27 cellular contexts compared by ENCODE assay signal in genomic region chr6:157193443-157193996, GRCh38.
DNase-seq lines count a peak whose midpoint lies in the region; ATAC-seq and TF ChIP-seq lines count a peak whose summit lies in the region.
"Had no signal": no experiment of that assay in that cellular context is flagged by ENCODE, and none has a peak within 500 bp of the region (broad histone marks: within the 10 kb centered on the region; RNA-seq: fewer than 3 reads in every experiment).

No MANE protein-coding gene starts in this region.

- no peak overlapping the region for H2BK5ac ChIP-seq in trophoblast cell (ENCODE audit: low read depth, low read length, poor library complexity)

- H3K27me3 ChIP-seq in breast epithelium, result no peaks in the 10 kb centered on the region
- H3K27me3 ChIP-seq in trophoblast cell (ENCODE audit: insufficient read depth, low read length), result no peaks in the 10 kb centered on the region
- H3K27me3 ChIP-seq: dorsolateral prefrontal cortex, esophagus squamous epithelium, foreskin keratinocyte, heart left ventricle, left lung, Peyer's patch, suprapubic skin had no signal

- H3K36me3 Mint-ChIP-seq in MCF 10A (ENCODE audit: insufficient read depth, unreplicated experiment), result peaks cover 36% of the 10 kb centered on the region

- no peak overlapping the region for H3K4me3 Mint-ChIP-seq in MCF 10A (ENCODE audit: unreplicated experiment)
- H3K4me3 Mint-ChIP-seq: brain, memory B cell, nephron had no signal

- H2AFZ ChIP-seq in trophoblast cell (ENCODE audit: insufficient read depth, low read length, poor library complexity), result no peak overlapping the region

- no peak overlapping the region for H2BK12ac ChIP-seq in trophoblast cell (ENCODE audit: low read length)

- H3K4me1 Mint-ChIP-seq in MCF 10A (ENCODE audit: insufficient read depth, unreplicated experiment), result peaks cover 5% of the 10 kb centered on the region

- H3K4me2 ChIP-seq in trophoblast cell (ENCODE audit: low read length), result no peak overlapping the region

- no peak overlapping the region for H3K18ac ChIP-seq in trophoblast cell (ENCODE audit: low read length)

- no CpG with 5 or more reads among the region's 5 CpGs for WGBS in trophoblast cell (ENCODE audit: extremely low coverage, insufficient coverage, insufficient read length)

- CTCF ChIA-PET in MCF 10A (lab: Yijun Ruan, JAX), result interaction anchor here (0.7 to 1.5 kb wide), 2 partner anchors 9 to 63 kb away, joined by 3 to 8 read pairs; no protein-coding TSS in a partner anchor

- H3K27me3 Mint-ChIP-seq in MCF 10A (ENCODE audit: insufficient read depth, unreplicated experiment), result no peaks in the 10 kb centered on the region
- H3K27me3 Mint-ChIP-seq: memory B cell had no signal

- no peak overlapping the region for H3K23ac ChIP-seq in trophoblast cell (ENCODE audit: low read length)

- H3K4me3 ChIP-seq in breast epithelium (no peak overlapping the region), trophoblast cell (ENCODE audit: low read depth, low read length) (no peak overlapping the region)
- H3K4me3 ChIP-seq: dorsolateral prefrontal cortex, esophagus squamous epithelium, heart left ventricle, left lung, Peyer's patch, suprapubic skin had no signal

- intact Hi-C loops in breast epithelium (cut with DNase I; ENCODE audit: low total_unique reads) (no loop called here), MCF 10A (cut with micrococcal nuclease) (no loop called here)

- no peak overlapping the region for H4K12ac ChIP-seq in trophoblast cell (ENCODE audit: low read depth, low read length)

- H3K36me3 ChIP-seq in breast epithelium (no peaks in the 10 kb centered on the region), trophoblast cell (ENCODE audit: control insufficient read depth in 1 of 2, insufficient read depth in 2 of 2, low read length in 2 of 2) (peaks cover 37 to 46% of the 10 kb centered on the region in 2 experiments)

- no peak overlapping the region for H3K4ac ChIP-seq in trophoblast cell (ENCODE audit: low read depth, low read length)

- POLR2A ChIA-PET in MCF 10A (lab: Yijun Ruan, JAX), result interaction anchor here (1.0 to 1.6 kb wide), 3 partner anchors 9 to 172 kb away, joined by 3 to 5 read pairs (median 4); no protein-coding TSS in a partner anchor

- H3K79me1 ChIP-seq in trophoblast cell (ENCODE audit: low read length), result peaks cover 4% of the 10 kb centered on the region

- H3K9me3 ChIP-seq in breast epithelium (no peaks in the 10 kb centered on the region), trophoblast cell (ENCODE audit: insufficient read depth, low read depth, low read length) (no peaks in the 10 kb centered on the region)
- H3K9me3 ChIP-seq: esophagus squamous epithelium, heart left ventricle, left lung, Peyer's patch, suprapubic skin had no signal

- H3K9ac ChIP-seq in trophoblast cell (ENCODE audit: low read length), result no peak overlapping the region

- H3K14ac ChIP-seq in trophoblast cell (ENCODE audit: low read length), result no peak overlapping the region

- ATAC-seq in GM18870 (IDR thresholded peaks at IDR 0.05; ENCODE audit: unreplicated experiment), result no peak
- no peak for ATAC-seq in GM18519 (IDR thresholded peaks at IDR 0.05; ENCODE audit: low FRiP score, unreplicated experiment)
- ATAC-seq: foreskin keratinocyte, heart left ventricle, left lung had no signal

- H3K4me1 ChIP-seq in breast epithelium (no peaks in the 10 kb centered on the region), trophoblast cell (ENCODE audit: control insufficient read depth in 1 of 2, insufficient read depth in 2 of 2, low read length in 2 of 2) (no peaks in the 10 kb centered on the region)
- H3K4me1 ChIP-seq: Peyer's patch had no signal

- H4K8ac ChIP-seq in trophoblast cell (ENCODE audit: low read depth, low read length), result peak overlapping the region; percentile 1

- no peak for TF ChIP-seq CTCF in breast epithelium (IDR thresholded peaks at IDR 0.05)
- no peak for TF ChIP-seq CTCF in MCF 10A (IDR thresholded peaks at IDR 0.05; ENCODE audit: unreplicated experiment)

- no TSS peak for BruUV-seq in MCF 10A (replicated peaks; lab: Mats Ljungman, UMichigan)

- H3K9me3 Mint-ChIP-seq in MCF 10A (ENCODE audit: unreplicated experiment), result no peaks in the 10 kb centered on the region
- H3K9me3 Mint-ChIP-seq: brain, memory B cell, nephron had no signal

- H2AK5ac ChIP-seq in trophoblast cell (ENCODE audit: low read length), result no peak overlapping the region

- peak; percentile 61 for DNase-seq in NCI-H1105 (lab: John Stamatoyannopoulos, UW)
- DNase-seq in NCI-H1105 treated with DMSO at 0.1 percent for 48 hours (lab: John Stamatoyannopoulos, UW), result no peak
- DNase-seq in breast epithelium (ENCODE audit: low spot score in 2 of 2), result no peak
- no peak for DNase-seq in MCF 10A (ENCODE audit: unreplicated experiment)
- peak; percentile 50 for DNase-seq in NCI-H69 (lab: John Stamatoyannopoulos, UW)
- DNase-seq in trophoblast cell, result no peak
- DNase-seq: 8988T; activated CD4-positive, alpha-beta T cell treated with anti-CD3 and anti-CD28 coated beads for 4 hours; activated gamma-delta T cell; C1 segment of cervical spinal cord; dorsolateral prefrontal cortex; esophagus squamous epithelium; foreskin keratinocyte; heart left ventricle; islet precursor cell; left lung; NCI-H2171; NCI-H524 treated with DMSO at 0.1 percent for 48 hours; Peyer's patch; SIG-M5; stimulated activated naive CD4-positive, alpha-beta T cell treated with Interleukin-2 at 50 U/mL for 16 hours had no signal

- no peak for TF ChIP-seq POLR2A in breast epithelium (IDR thresholded peaks at IDR 0.05)

- no peak overlapping the region for H2BK120ac ChIP-seq in trophoblast cell (ENCODE audit: insufficient read depth, low read length, poor library complexity)

- H3K27ac ChIP-seq in breast epithelium, result peak overlapping the region; percentile 53 to 55
- no peak overlapping the region for H3K27ac ChIP-seq in trophoblast cell (ENCODE audit: low read depth, low read length)
- H3K27ac ChIP-seq: esophagus squamous epithelium, foreskin keratinocyte, heart left ventricle, left lung, Peyer's patch, suprapubic skin had no signal

- no peak overlapping the region for H3K27ac Mint-ChIP-seq in MCF 10A (ENCODE audit: low read depth, unreplicated experiment)
- H3K27ac Mint-ChIP-seq: memory B cell had no signal

- no peak overlapping the region for H4K91ac ChIP-seq in trophoblast cell (ENCODE audit: low read depth, low read length)

- no peaks in the 10 kb centered on the region for H3K79me2 ChIP-seq in trophoblast cell (ENCODE audit: control insufficient read depth, insufficient read depth, low read length, poor library complexity)

Comparison
In these comparisons a context has a peak if more than half of its experiments do, and no peak if none do; other contexts are left out.
1. DNase-seq: peak in NCI-H1105 (single experiment) and NCI-H69 (single experiment); none in NCI-H1105 treated with DMSO at 0.1 percent for 48 hours (single experiment), breast epithelium (0 of 2), MCF 10A (single experiment) and trophoblast cell (0 of 2).